In the genomic region with DNA sequence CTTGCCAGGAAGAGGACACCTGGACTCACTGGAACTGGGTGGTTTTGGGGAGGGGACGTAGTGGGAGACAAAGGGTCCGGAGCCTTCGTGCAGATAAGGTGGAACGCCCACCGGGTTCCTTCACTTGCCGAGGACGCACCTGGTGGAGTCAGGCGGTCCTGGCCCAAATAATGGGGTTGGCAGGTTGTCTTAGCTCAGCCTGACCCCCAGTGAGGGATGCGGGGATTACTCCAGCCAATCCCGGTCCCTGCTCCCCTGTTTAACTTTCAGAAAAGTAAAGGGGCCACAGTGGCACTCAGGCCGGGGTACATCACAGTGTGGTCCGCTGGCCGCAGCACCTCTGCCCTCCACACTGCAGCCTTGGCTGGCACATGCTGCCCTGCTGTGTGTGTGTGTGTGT, we compare ENCODE assay signal across 27 cellular contexts. TPM values are rescaled to one million over a fixed set of nuclear protein-coding genes. Genes with fewer than 3 reads are reported as not detected.
A peak's percentile ranks its signal among the peaks of the same experiment; 100 is the strongest.
DNase-seq lines count a peak whose midpoint lies in the region; ATAC-seq, FAIRE-seq and TF ChIP-seq lines count a peak whose summit lies in the region.
"Had no signal": no experiment of that assay in that cellular context is flagged by ENCODE, and none has a peak within 500 bp of the region (broad histone marks: within the 10 kb centered on the region; RNA-seq: fewer than 3 reads in every experiment).

No MANE protein-coding gene starts in this region.

- in situ Hi-C loops in HepG2 (cut with HindIII; ENCODE audit: extremely low pct_ligation_motif_present, low pct_unique_long_range_greater_than_20kb): no loop called here

- CTCF ChIA-PET in RWPE1 (lab: Yijun Ruan, JAX): no interaction called here
- CTCF ChIA-PET in HepG2 (lab: Yijun Ruan, JAX; ENCODE audit: low intra/inter-chr PET ratio, low total read pairs): no interaction called here

- H3K27ac ChIP-seq in GM23338 (ENCODE audit: low read depth): no peak overlapping the region
- peak overlapping the region; percentile 99 for H3K27ac ChIP-seq in RWPE1
- no peak overlapping the region for H3K27ac ChIP-seq in HepG2 (ENCODE audit: extremely low read length, insufficient read depth, low read length)
- H3K27ac ChIP-seq: Peyer's patch, SJSA1 had no signal

- H2AFZ ChIP-seq in GM23338 (no peak overlapping the region), HepG2 (ENCODE audit: low read length) (no peak overlapping the region)

- H3F3A ChIP-seq in GM23338 (replicated peaks; ENCODE audit: low read depth): 0 out of 2 replicates have a peak, but pooled peaks cover 2% of the 10 kb centered on the region

- TF ChIP-seq POLR2A in HepG2 (IDR thresholded peaks at IDR 0.05; ENCODE audit: insufficient read depth in 1 of 2, low read depth in 2 of 2, low read length in 2 of 2): no peak

- TF ChIP-seq CTCF in GM23338 (conservative IDR thresholded peaks at IDR 0.05; ENCODE audit: low read depth in 2 of 2): peak; percentile 19 to 51; a peak in 2 of 4 replicates
- TF ChIP-seq CTCF in RWPE1 (conservative IDR thresholded peaks at IDR 0.05; ENCODE audit: low read depth): no peak
- peak; percentile 30; the same call in 1 of the 2 replicates for TF ChIP-seq CTCF in HepG2 (CRISPR knock-in tag; IDR thresholded peaks at IDR 0.05)

- H3K4me2 ChIP-seq in GM23338 (no peak overlapping the region), HepG2 (ENCODE audit: low read depth, low read length) (no peak overlapping the region)

- H3K4me1 ChIP-seq in GM23338 (ENCODE audit: insufficient read depth) (peaks cover 18% of the 10 kb centered on the region), HepG2 (ENCODE audit: insufficient read depth, low read length) (peaks cover 18% of the 10 kb centered on the region)

- WGBS in HepG2 (ENCODE audit: low lambda C conversion rate): 88% methylated on average over 4 of the region's 13 CpGs

- H3K9me2 ChIP-seq in GM23338 (ENCODE audit: insufficient read depth): no peaks in the 10 kb centered on the region

- H3K36me3 ChIP-seq in GM23338 (ENCODE audit: insufficient read depth) (no peaks in the 10 kb centered on the region), HepG2 (replicated peaks in 1 of 2; ENCODE audit: control insufficient read depth in 1 of 2, insufficient read depth in 2 of 2, low read length in 2 of 2) (no peaks in the 10 kb centered on the region)
- H3K36me3 ChIP-seq: Peyer's patch, SJSA1 had no signal

- H3K4me3 Mint-ChIP-seq in GM23338: no peak overlapping the region
- H3K4me3 Mint-ChIP-seq: CD4-positive, alpha-beta memory T cell; T-cell had no signal

- POLR2A ChIA-PET in RWPE1 (lab: Yijun Ruan, JAX; ENCODE audit: low non-redundant PET) (no interaction called here), HepG2 (lab: Yijun Ruan, JAX) (no interaction called here)

- H3K9ac ChIP-seq in HepG2 (ENCODE audit: insufficient read depth, low read depth, low read length): no peak overlapping the region

- H3K36me3 Mint-ChIP-seq in GM23338 (ENCODE audit: low read depth): no peaks in the 10 kb centered on the region; the same call in 1 of the 3 replicates
- H3K36me3 Mint-ChIP-seq: CD4-positive, alpha-beta memory T cell; T-cell had no signal

- peaks cover 20% of the 10 kb centered on the region for H3K4me1 Mint-ChIP-seq in GM23338
- H3K4me1 Mint-ChIP-seq: CD4-positive, alpha-beta memory T cell; T-cell had no signal

- TF ChIP-seq EP300 in HepG2 (IDR thresholded peaks at IDR 0.05; ENCODE audit: low read depth in 2 of 2, low read length in 2 of 2): no peak
- no peak for TF ChIP-seq EP300 in HepG2 (CRISPR knock-in tag; IDR thresholded peaks at IDR 0.05; ENCODE audit: borderline replicate concordance)

- H3K9me3 ChIP-seq in HepG2 (ENCODE audit: low read length): no peaks in the 10 kb centered on the region
- H3K9me3 ChIP-seq: MG63, Peyer's patch, SJSA1 had no signal

- no peak overlapping the region for H3K4me3 ChIP-seq in GM23338
- no peak overlapping the region for H3K4me3 ChIP-seq in HepG2 (replicated peaks in 1 of 3; ENCODE audit: insufficient read depth in 1 of 3, low read depth in 2 of 3, low read length in 3 of 3)
- H3K4me3 ChIP-seq: GM12878, MG63, Peyer's patch, SJSA1 had no signal

- H3K9me3 Mint-ChIP-seq in GM23338: no peaks in the 10 kb centered on the region
- H3K9me3 Mint-ChIP-seq: T-cell had no signal

- H3K79me2 ChIP-seq in GM23338 (replicated peaks; ENCODE audit: insufficient read depth): 0 out of 2 replicates have a peak, but pooled peaks cover 7% of the 10 kb centered on the region
- no peaks in the 10 kb centered on the region for H3K79me2 ChIP-seq in HepG2 (ENCODE audit: insufficient read depth, low read length)

- H4K20me1 ChIP-seq in GM23338 (replicated peaks; ENCODE audit: insufficient read depth) (no peaks in the 10 kb centered on the region), HepG2 (ENCODE audit: insufficient read depth, low read length) (no peaks in the 10 kb centered on the region)

- H3K27me3 Mint-ChIP-seq in GM23338 (ENCODE audit: insufficient read depth, low read depth, poor library complexity): peaks cover 12% of the 10 kb centered on the region

- peak; percentile 64 for ATAC-seq in GM23338
- no peak for ATAC-seq in HepG2
- no peak for ATAC-seq in GM19397 (IDR thresholded peaks at IDR 0.05; ENCODE audit: unreplicated experiment)
- ATAC-seq: GM12878, T-cell had no signal

- DNase-seq in D341Med (ENCODE audit: low spot score): peak; percentile 15
- peak; percentile 45 for DNase-seq in GM23338 (ENCODE audit: low spot score)
- no peak for DNase-seq in RWPE1 (ENCODE audit: low spot score)
- DNase-seq in HepG2 (ENCODE audit: low spot score): no peak
- no peak for DNase-seq in cortex of kidney (lab: John Stamatoyannopoulos, UW)
- no peak for DNase-seq in UCSD-AML1 (lab: John Stamatoyannopoulos, UW; ENCODE audit: unreplicated experiment)
- DNase-seq: C1 segment of cervical spinal cord; CD4-positive, alpha-beta memory T cell; COR-L47; DMS 273 treated with DMSO at 0.1 percent for 48 hours; DMS79; EL; GDM1; KG1; MG63; NCI-H1694; NCI-H2029 treated with DMSO at 0.1 percent for 48 hours; NCI-H510A; NCI-H69; OCI-M1; Peyer's patch; T-cell had no signal

- no peak for FAIRE-seq in HepG2 (lab: Jason Lieb, UNC)
- FAIRE-seq: GM12878, H54, HTR-8/SVneo had no signal

- peak overlapping the region; percentile 68; the same call in 1 of the 2 replicates for H3K27ac Mint-ChIP-seq in GM23338
- H3K27ac Mint-ChIP-seq: CD4-positive, alpha-beta memory T cell; T-cell had no signal

- TF ChIP-seq RAD21 in HepG2 (CRISPR knock-in tag; IDR thresholded peaks at IDR 0.05): no peak

- no peaks in the 10 kb centered on the region for H3K27me3 ChIP-seq in GM23338 (ENCODE audit: insufficient read depth)
- peaks cover 6 to 15% of the 10 kb centered on the region in 2 experiments; a peak in 3 of 5 replicates for H3K27me3 ChIP-seq in HepG2 (ENCODE audit: control insufficient read depth in 1 of 2, insufficient read depth in 2 of 2, low read length in 2 of 2)
- H3K27me3 ChIP-seq: MG63, Peyer's patch, SJSA1 had no signal

- BruUV-seq in HepG2 (replicated peaks; lab: Mats Ljungman, UMichigan): no TSS peak

- intact Hi-C loops in HepG2 (cut with micrococcal nuclease; ENCODE audit: unreplicated experiment): no loop called here

RNA-seq across cellular contexts. Expression of a gene that starts 18.0 kb away (rescaled TPM):
- total RNA-seq in GM23338 (2014; rRNA removed; shearing (Covaris generic)): 12.7 and 16.2 TPM in 2 replicates
- polyA plus RNA-seq in GM23338 (2016; fragmentation: Nextera tagmentation; extraction: Ambion mirVana): 7.0 and 8.9 TPM in 2 replicates
- total RNA-seq in HepG2 (2016; rRNA removed; fragmentation: Illumina TruSeq; extraction: Trizol): 0.09 TPM in 1 of 2 replicates, not detected in the other
- not detected in 2 replicates for total RNA-seq in HepG2 (2016; cell fraction: cytosol; rRNA removed; fragmentation: Illumina TruSeq; extraction: Trizol; ENCODE audit: low read depth)
- not detected in 2 replicates for total RNA-seq in HepG2 (2016; cell fraction: insoluble cytoplasmic fraction; rRNA removed; fragmentation: Illumina TruSeq; extraction: Trizol)
- not detected in 2 replicates for total RNA-seq in HepG2 (2016; cell fraction: membrane; rRNA removed; fragmentation: Illumina TruSeq; extraction: Trizol)
- not detected in 2 replicates for total RNA-seq in HepG2 (2016; cell fraction: nucleus; rRNA removed; fragmentation: Illumina TruSeq; extraction: Trizol)
- polyA plus RNA-seq in HepG2 (2011; rRNA removed): 1.1 and 2.7 TPM in 2 replicates
- polyA plus RNA-seq in HepG2 (2011; cell fraction: cytosol; rRNA removed): 2.5 and 4.5 TPM in 2 replicates
- polyA plus RNA-seq in HepG2 (2011; cell fraction: nucleus; rRNA removed): 3.2 and 3.6 TPM in 2 replicates
- 0.74 and 1.8 TPM in 2 replicates for polyA plus RNA-seq in HepG2 (2012)
- not detected in 2 replicates for polyA plus RNA-seq in HepG2 (2016; cell fraction: cytosol; fragmentation: Illumina TruSeq; extraction: Trizol; ENCODE audit: low read depth)
- 0.15 TPM in 1 of 2 replicates, not detected in the other for polyA plus RNA-seq in HepG2 (2016; cell fraction: insoluble cytoplasmic fraction; fragmentation: Illumina TruSeq; extraction: Trizol; ENCODE audit: low read depth)
- 0.09 TPM in 1 of 2 replicates, not detected in the other for polyA plus RNA-seq in HepG2 (2016; cell fraction: membrane; fragmentation: Illumina TruSeq; extraction: Trizol; ENCODE audit: low read depth)
- not detected in 2 replicates for polyA plus RNA-seq in HepG2 (2016; cell fraction: nucleus; fragmentation: Illumina TruSeq; extraction: Trizol; ENCODE audit: insufficient read depth, low read depth)
- polyA minus RNA-seq in HepG2 (2011; rRNA and poly(A)+ RNA removed; ENCODE audit: low replicate concordance): 7.6 and 7.8 TPM in 2 replicates
- 1.5 and 2.5 TPM in 2 replicates for polyA minus RNA-seq in HepG2 (2011; cell fraction: cytosol; rRNA and poly(A)+ RNA removed)
- 2.1 and 2.9 TPM in 2 replicates for polyA minus RNA-seq in HepG2 (2011; cell fraction: nucleus; rRNA and poly(A)+ RNA removed)
- polyA plus RNA-seq: CD4-positive, alpha-beta memory T cell had no signal

RNA-seq across cellular contexts. Expression of a gene that starts 53.5 kb away (rescaled TPM):
- total RNA-seq in GM23338 (2014; rRNA removed; shearing (Covaris generic)): 66.4 and 76.2 TPM in 2 replicates
- polyA plus RNA-seq in GM23338 (2016; fragmentation: Nextera tagmentation; extraction: Ambion mirVana) (66.8 and 76.9 TPM in 2 replicates), HepG2 (2011; rRNA removed) (305 and 347 TPM in 2 replicates)
- 31.5 and 32.4 TPM in 2 replicates for total RNA-seq in HepG2 (2016; rRNA removed; fragmentation: Illumina TruSeq; extraction: Trizol)
- total RNA-seq in HepG2 (2016; cell fraction: cytosol; rRNA removed; fragmentation: Illumina TruSeq; extraction: Trizol; ENCODE audit: low read depth): 9.5 and 9.9 TPM in 2 replicates
- 27.7 and 33.5 TPM in 2 replicates for total RNA-seq in HepG2 (2016; cell fraction: insoluble cytoplasmic fraction; rRNA removed; fragmentation: Illumina TruSeq; extraction: Trizol)
- 19.2 and 24.7 TPM in 2 replicates for total RNA-seq in HepG2 (2016; cell fraction: membrane; rRNA removed; fragmentation: Illumina TruSeq; extraction: Trizol)
- 26.9 and 30.5 TPM in 2 replicates for total RNA-seq in HepG2 (2016; cell fraction: nucleus; rRNA removed; fragmentation: Illumina TruSeq; extraction: Trizol)
- 171 and 227 TPM in 2 replicates for polyA plus RNA-seq in HepG2 (2011; cell fraction: cytosol; rRNA removed)
- polyA plus RNA-seq in HepG2 (2011; cell fraction: nucleus; rRNA removed): 180 and 209 TPM in 2 replicates
- 258 and 265 TPM in 2 replicates for polyA plus RNA-seq in HepG2 (2012)
- 41.8 and 43.2 TPM in 2 replicates for polyA plus RNA-seq in HepG2 (2016; cell fraction: cytosol; fragmentation: Illumina TruSeq; extraction: Trizol; ENCODE audit: low read depth)
- 103 and 141 TPM in 2 replicates for polyA plus RNA-seq in HepG2 (2016; cell fraction: insoluble cytoplasmic fraction; fragmentation: Illumina TruSeq; extraction: Trizol; ENCODE audit: low read depth)
- 69.2 and 69.5 TPM in 2 replicates for polyA plus RNA-seq in HepG2 (2016; cell fraction: membrane; fragmentation: Illumina TruSeq; extraction: Trizol; ENCODE audit: low read depth)
- polyA plus RNA-seq in HepG2 (2016; cell fraction: nucleus; fragmentation: Illumina TruSeq; extraction: Trizol; ENCODE audit: insufficient read depth, low read depth): 118 and 123 TPM in 2 replicates
- 63.4 and 306 TPM in 2 replicates for polyA minus RNA-seq in HepG2 (2011; rRNA and poly(A)+ RNA removed; ENCODE audit: low replicate concordance)
- polyA minus RNA-seq in HepG2 (2011; cell fraction: cytosol; rRNA and poly(A)+ RNA removed): 173 and 208 TPM in 2 replicates
- polyA minus RNA-seq in HepG2 (2011; cell fraction: nucleus; rRNA and poly(A)+ RNA removed): 50.5 and 63.4 TPM in 2 replicates

Comparison
In these comparisons a context has a peak if more than half of its experiments do, and no peak if none do; other contexts are left out.
1. DNase-seq: peak in D341Med (single experiment) and GM23338 (single experiment); none in RWPE1 (single experiment), HepG2 (single experiment), cortex of kidney (single experiment) and UCSD-AML1 (single experiment).
2. RNA of a gene that starts 18.0 kb away (total RNA-seq): 12.7 to 16.2 TPM in GM23338; 0.09 TPM in HepG2; every median in the first group is over 10 times any median in the second.